In the genomic region with DNA sequence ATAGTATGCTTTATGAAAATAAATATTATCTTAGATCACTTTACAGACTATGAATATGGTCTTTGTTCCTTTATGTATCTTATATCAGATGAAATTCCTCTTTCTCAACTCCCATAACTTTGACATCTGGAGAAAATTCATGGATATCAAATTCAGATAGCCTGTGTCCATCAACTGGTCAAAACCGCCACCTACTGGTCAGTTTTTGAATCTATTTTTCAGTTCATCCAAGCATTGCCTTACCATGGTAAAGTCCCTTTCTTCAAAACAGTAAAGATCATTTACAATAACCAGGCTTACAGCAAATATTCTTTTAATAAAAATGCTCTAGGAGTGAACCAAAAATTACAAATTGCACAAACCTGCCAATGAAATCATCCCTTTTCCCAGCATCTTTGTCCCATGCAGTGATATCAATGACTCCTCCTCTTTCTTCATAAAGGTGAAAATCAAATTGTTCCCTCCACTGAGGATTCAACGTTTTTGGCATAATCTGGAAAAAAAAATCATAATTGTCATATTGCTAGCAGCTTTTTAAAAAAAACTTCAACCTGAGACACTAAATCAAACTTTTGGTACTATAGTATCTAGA, we compare ENCODE assay signal across 8 cellular contexts.
DNase-seq lines count a peak whose midpoint lies in the region; ATAC-seq and TF ChIP-seq lines count a peak whose summit lies in the region.

No MANE protein-coding gene starts in this region.

- no peak overlapping the region for H2BK15ac ChIP-seq in H9 (ENCODE audit: low read depth, low read length)

- BruUV-seq in PC-3 (replicated peaks; lab: Mats Ljungman, UMichigan), result no TSS peak

- H3K18ac ChIP-seq in H9 (ENCODE audit: insufficient read length, low read depth, low read length), result no peak overlapping the region

- no peaks in the 10 kb centered on the region for H3K4me1 Mint-ChIP-seq in H9

- H2BK120ac ChIP-seq in H9 (ENCODE audit: low read depth, low read length, poor library complexity, severe bottlenecking), result no peak overlapping the region

- H3K4me3 ChIP-seq in PC-3 (ENCODE audit: low read length), result no peak overlapping the region
- H3K4me3 ChIP-seq in psoas muscle, result no peak overlapping the region

- H3K27me3 ChIP-seq in H9 (ENCODE audit: insufficient read depth, low read length), result no peaks in the 10 kb centered on the region
- no peaks in the 10 kb centered on the region for H3K27me3 ChIP-seq in PC-3 (ENCODE audit: low read length)
- no peaks in the 10 kb centered on the region for H3K27me3 ChIP-seq in psoas muscle (ENCODE audit: insufficient read depth in 3 of 3, low read length in 2 of 3)

- H3K4me2 ChIP-seq in H9 (ENCODE audit: insufficient read depth, insufficient read length, low read length) (no peak overlapping the region), PC-3 (ENCODE audit: low read length) (no peak overlapping the region)

- H4K20me1 ChIP-seq in H9 (ENCODE audit: control insufficient read depth, insufficient read depth, insufficient read length), result no peaks in the 10 kb centered on the region
- H4K20me1 ChIP-seq in PC-3 (ENCODE audit: low read length), result no peaks in the 10 kb centered on the region

- CTCF ChIA-PET in PC-3 (lab: Charles Lee), result no interaction called here

- no peak overlapping the region for H4K8ac ChIP-seq in H9 (replicated peaks; ENCODE audit: insufficient read length, low read depth, low read length)

- POLR2A ChIA-PET in PC-3 (lab: Charles Lee; ENCODE audit: unreplicated experiment), result no interaction called here

- WGBS in H9 (ENCODE audit: extremely low coverage, insufficient read length, low lambda C conversion rate), result no CpG with 5 or more reads among the region's 2 CpGs
- WGBS in psoas muscle, 3 donors, result 21 to 34% (median 24%) methylated on average over 2 of the region's 2 CpGs

- TF ChIP-seq CTCF in H9 (conservative IDR thresholded peaks at IDR 0.05), result peak; percentile 80
- TF ChIP-seq CTCF in PC-3 (conservative IDR thresholded peaks at IDR 0.05; ENCODE audit: low read depth, low read length), result peak; percentile 72
- TF ChIP-seq CTCF in psoas muscle (IDR thresholded peaks at IDR 0.05), result peak; percentile 60

- H3K36me3 Mint-ChIP-seq in H9 (ENCODE audit: insufficient read depth in 1 of 3, low read depth in 3 of 3), result no peaks in the 10 kb centered on the region

- no peak overlapping the region for H2BK5ac ChIP-seq in H9 (ENCODE audit: insufficient read length, low read length)

- H3K9me3 Mint-ChIP-seq in H9, result no peaks in the 10 kb centered on the region

- no peaks in the 10 kb centered on the region for H3K27me3 Mint-ChIP-seq in H9 (ENCODE audit: low read depth)

- no peak overlapping the region for H3K4me3 Mint-ChIP-seq in H9

- H3K9ac ChIP-seq in H9 (ENCODE audit: extremely low read depth, insufficient read length, low read length) (no peak overlapping the region), PC-3 (ENCODE audit: low read length) (no peak overlapping the region)

- no peak overlapping the region for H2BK12ac ChIP-seq in H9 (ENCODE audit: insufficient read length, low read depth, low read length)

- H3K9me3 ChIP-seq in H9 (ENCODE audit: control insufficient read depth, low read depth, low read length) (no peaks in the 10 kb centered on the region), PC-3 (ENCODE audit: low read length) (no peaks in the 10 kb centered on the region), psoas muscle (no peaks in the 10 kb centered on the region)

- no peak overlapping the region for H2AK5ac ChIP-seq in H9 (ENCODE audit: insufficient read length, low read length)

- H3K23ac ChIP-seq in H9 (ENCODE audit: insufficient read length, low read depth, low read length), result no peak overlapping the region

- H3K56ac ChIP-seq in H9 (ENCODE audit: insufficient read length, low read depth, low read length), result no peak overlapping the region

- H3F3A ChIP-seq in PC-3 (ENCODE audit: low read length, unreplicated experiment), result no peaks in the 10 kb centered on the region

- H2BK20ac ChIP-seq in H9 (ENCODE audit: low read depth, low read length, poor library complexity, severe bottlenecking), result no peak overlapping the region

- H3K36me3 ChIP-seq in PC-3 (ENCODE audit: low read depth, low read length), result no peaks in the 10 kb centered on the region
- H3K36me3 ChIP-seq in psoas muscle (ENCODE audit: insufficient read depth in 1 of 2, low read depth in 1 of 2), result peaks cover 0 to 4% of the 10 kb centered on the region in 2 donors

- H3K27ac ChIP-seq in H9 (ENCODE audit: insufficient read length, low read depth, low read length) (no peak overlapping the region), PC-3 (ENCODE audit: low read length) (no peak overlapping the region), psoas muscle (no peak overlapping the region)

- H3K4ac ChIP-seq in H9 (ENCODE audit: low read depth, low read length), result no peak overlapping the region

- H3K79me2 ChIP-seq in H9 (ENCODE audit: insufficient read depth, low read length) (no peaks in the 10 kb centered on the region), PC-3 (ENCODE audit: low read length) (no peaks in the 10 kb centered on the region)

- intact Hi-C loops in PC-3 (cut with micrococcal nuclease), result loop anchor here (1.0 to 2.0 kb wide), 2 partner anchors 18 to 79 kb away; no protein-coding TSS in a partner anchor
- intact Hi-C loops in psoas muscle (cut with DNase I), result no loop called here

- TF ChIP-seq POLR2A in erythroblast (IDR thresholded peaks at IDR 0.05; ENCODE audit: low read length), result no peak

- peak; percentile 51; the same call in 1 of the 2 replicates for ATAC-seq in PC-3
- no peak for ATAC-seq in psoas muscle
- ATAC-seq in GM21390 (IDR thresholded peaks at IDR 0.05; ENCODE audit: unreplicated experiment), result no peak

- no peak overlapping the region for H4K91ac ChIP-seq in H9 (ENCODE audit: insufficient read length, low read depth, low read length)

- no peaks in the 10 kb centered on the region for H3K9me2 ChIP-seq in PC-3 (replicated peaks; ENCODE audit: low read length)

- peak; percentile 24 to 46 for DNase-seq in NCI-H2081 (lab: John Stamatoyannopoulos, UW)
- DNase-seq in NCI-H2081 treated with DMSO at 0.1 percent for 48 hours (lab: John Stamatoyannopoulos, UW), result no peak
- no peak for DNase-seq in H9
- DNase-seq in PC-3, result peak; percentile 69
- DNase-seq in erythroblast (lab: John Stamatoyannopoulos, UW), result peak; percentile 45 to 63
- DNase-seq in psoas muscle, result no peak
- DNase-seq in NCI-H187 treated with DMSO at 0.1 percent for 48 hours (lab: John Stamatoyannopoulos, UW), result no peak

- no peaks in the 10 kb centered on the region for H3K79me1 ChIP-seq in H9 (ENCODE audit: insufficient read depth, low read depth, low read length, poor library complexity, severe bottlenecking)

- H3K14ac ChIP-seq in H9 (ENCODE audit: insufficient read depth, low read length), result no peak overlapping the region

- H3K27ac Mint-ChIP-seq in H9, result no peak overlapping the region

- no peak overlapping the region for H4K5ac ChIP-seq in H9 (ENCODE audit: insufficient read length, low read depth, low read length)

- no peak overlapping the region for H3T11ph ChIP-seq in H9 (ENCODE audit: low read length)

- no peaks in the 10 kb centered on the region for H3K4me1 ChIP-seq in H9 (ENCODE audit: insufficient read depth, low read length)
- H3K4me1 ChIP-seq in PC-3 (ENCODE audit: insufficient read depth, low read length), result no peaks in the 10 kb centered on the region
- H3K4me1 ChIP-seq in psoas muscle, result no peaks in the 10 kb centered on the region

- no peak overlapping the region for H2AFZ ChIP-seq in H9 (ENCODE audit: low read length)
- no peak overlapping the region for H2AFZ ChIP-seq in PC-3 (ENCODE audit: low read length)

- H3K23me2 ChIP-seq in H9 (ENCODE audit: insufficient read length, low read depth, low read length, poor library complexity, severe bottlenecking), result no peaks in the 10 kb centered on the region

Comparison
In these comparisons a context has a peak if more than half of its experiments do, and no peak if none do; other contexts are left out.
1. DNase-seq: peak in NCI-H2081 (2 of 2), PC-3 (single experiment) and erythroblast (2 of 2); none in NCI-H2081 treated with DMSO at 0.1 percent for 48 hours (single experiment), H9 (single experiment), psoas muscle (0 of 2) and NCI-H187 treated with DMSO at 0.1 percent for 48 hours (single experiment).
2. Peak in every context shown above with its lines, with median percentiles within 50 percentile points of each other: CTCF ChIP-seq.